ENCODE assay signal across 8 cellular contexts in genomic region chr2:202377308-202377736, GRCh38. TPM values are rescaled to one million over a fixed set of nuclear protein-coding genes. Genes with fewer than 3 reads are reported as not detected.
DNase-seq lines count a peak whose midpoint lies in the region; ATAC-seq and TF ChIP-seq lines count a peak whose summit lies in the region.

No MANE protein-coding gene starts in this region.

- peaks cover 21% of the 10 kb centered on the region for H3K4me1 Mint-ChIP-seq in T-helper 2 cell treated with Interferon-gamma antibody and Interleukin-4, amounts not matched to agents 5 μg/mL and 100 μg/mL, for 36 hours (ENCODE audit: low read depth)

- H3K27me3 ChIP-seq in iPS-15b (ENCODE audit: control insufficient read depth, insufficient read depth, low read length): no peaks in the 10 kb centered on the region

- no peaks in the 10 kb centered on the region for H3K9me3 Mint-ChIP-seq in T-helper 2 cell treated with Interferon-gamma antibody and Interleukin-4, amounts not matched to agents 5 μg/mL and 100 μg/mL, for 36 hours

- DNase-seq in T-helper 2 cell treated with Interferon-gamma antibody and Interleukin-4, amounts not matched to agents 5 μg/mL and 100 μg/mL, for 36 hours (ENCODE audit: low spot score): no peak
- DNase-seq in T-helper 2 cell (no peak), OCI-M1 (lab: John Stamatoyannopoulos, UW) (peak; percentile 46), astrocyte of the spinal cord (ENCODE audit: low read depth, low spot score) (no peak), sciatic nerve (ENCODE audit: low spot score) (peak; percentile 67)

- intact Hi-C loops in sciatic nerve (cut with DNase I): no loop called here

- no peak for TF ChIP-seq CTCF in astrocyte of the spinal cord (IDR thresholded peaks at IDR 0.05; ENCODE audit: low read depth, low read length)

- in situ Hi-C loops in astrocyte of the spinal cord (cut with HindIII; ENCODE audit: low sequenced_read_pairs): no loop called here

- H3K27me3 Mint-ChIP-seq in T-helper 2 cell treated with Interferon-gamma antibody and Interleukin-4, amounts not matched to agents 5 μg/mL and 100 μg/mL, for 36 hours (ENCODE audit: low read depth): peaks cover 7% of the 10 kb centered on the region

- H3K36me3 ChIP-seq in iPS-15b (ENCODE audit: control insufficient read depth, insufficient read depth, low read length): no peaks in the 10 kb centered on the region

- H3K4me3 ChIP-seq in astrocyte of the spinal cord (ENCODE audit: low read depth, low read length): peak overlapping the region; percentile 92
- peak overlapping the region; percentile 93 for H3K4me3 ChIP-seq in iPS-15b (ENCODE audit: low read depth, low read length)

- peak; percentile 23 for ATAC-seq in sciatic nerve
- no peak for ATAC-seq in HG03439 (IDR thresholded peaks at IDR 0.05; ENCODE audit: unreplicated experiment)
- no peak for ATAC-seq in GM21381 (IDR thresholded peaks at IDR 0.05; ENCODE audit: unreplicated experiment)

- peak overlapping the region; percentile 66 for H3K9ac ChIP-seq in iPS-15b (ENCODE audit: low read depth, low read length)

- peak overlapping the region; percentile 81 for H3K27ac Mint-ChIP-seq in T-helper 2 cell treated with Interferon-gamma antibody and Interleukin-4, amounts not matched to agents 5 μg/mL and 100 μg/mL, for 36 hours

- H3K4me3 Mint-ChIP-seq in T-helper 2 cell treated with Interferon-gamma antibody and Interleukin-4, amounts not matched to agents 5 μg/mL and 100 μg/mL, for 36 hours: peak overlapping the region; percentile 98

- H3K36me3 Mint-ChIP-seq in T-helper 2 cell treated with Interferon-gamma antibody and Interleukin-4, amounts not matched to agents 5 μg/mL and 100 μg/mL, for 36 hours (ENCODE audit: low read depth): peaks cover 3% of the 10 kb centered on the region

- H3K9me3 ChIP-seq in iPS-15b (ENCODE audit: control insufficient read depth, insufficient read depth, low read length): no peaks in the 10 kb centered on the region

- H3K4me1 ChIP-seq in iPS-15b (ENCODE audit: control insufficient read depth, insufficient read depth, low read length): no peaks in the 10 kb centered on the region

RNA-seq across cellular contexts. Expression of gene BMPR2, which starts 1.2 kb away (rescaled TPM):
- 82.7 TPM for total RNA-seq in sciatic nerve

Comparison
In these comparisons a context has a peak if more than half of its experiments do, and no peak if none do; other contexts are left out.
1. DNase-seq: peak in OCI-M1 (single experiment) and sciatic nerve (single experiment); none in T-helper 2 cell treated with Interferon-gamma antibody and Interleukin-4, amounts not matched to agents 5 μg/mL and 100 μg/mL, for 36 hours (single experiment), T-helper 2 cell (0 of 5) and astrocyte of the spinal cord (single experiment).